ENCODE assay signal across 11 cellular contexts in genomic region chr12:122318607-122319311, GRCh38. TPM values are rescaled to one million over a fixed set of nuclear protein-coding genes. Genes with fewer than 3 reads are reported as not detected.
A peak's percentile ranks its signal among the peaks of the same experiment; 100 is the strongest.
DNase-seq lines count a peak whose midpoint lies in the region; ATAC-seq and TF ChIP-seq lines count a peak whose summit lies in the region.
"Had no signal": no experiment of that assay in that cellular context is flagged by ENCODE, and none has a peak within 500 bp of the region (broad histone marks: within the 10 kb centered on the region; RNA-seq: fewer than 3 reads in every experiment).

No MANE protein-coding gene starts in this region.

- no peaks in the 10 kb centered on the region for H3K4me1 ChIP-seq in CD8-positive, alpha-beta T cell (ENCODE audit: insufficient read depth, low read length)
- H3K4me1 ChIP-seq in gastroesophageal sphincter (peaks cover 0 to 19% (median 5%) of the 10 kb centered on the region in 3 donors), sigmoid colon (peaks cover 0 to 16% (median 11%) of the 10 kb centered on the region in 4 donors)

- CTCF ChIA-PET in CD8-positive, alpha-beta T cell (lab: Charles Lee): interaction anchor here (1.2 kb wide), 1 partner anchor 36 kb away, joined by 4 read pairs; no protein-coding TSS in a partner anchor

- H3K4me3 Mint-ChIP-seq in CD8-positive, alpha-beta T cell: no peak overlapping the region
- H3K4me3 Mint-ChIP-seq: nephron had no signal

- no peak for DNase-seq in CD8-positive, alpha-beta T cell
- DNase-seq in amniotic epithelial cell (ENCODE audit: low read depth) (peak; percentile 63), sigmoid colon (no peak), NCI-H524 treated with DMSO at 0.1 percent for 48 hours (lab: John Stamatoyannopoulos, UW) (no peak)
- no peak for DNase-seq in activated naive CD4-positive, alpha-beta T cell (lab: John Stamatoyannopoulos, UW)
- DNase-seq: DMS 273 treated with DMSO at 0.1 percent for 48 hours, NCI-H1436 treated with DMSO at 0.1 percent for 48 hours had no signal

- WGBS in gastroesophageal sphincter (ENCODE audit: low coverage in 1 of 2), 2 donors: 26 to 45% methylated on average over 3 of the region's 3 CpGs
- 85 to 86% methylated on average over 3 of the region's 3 CpGs for WGBS in sigmoid colon, 2 donors

- POLR2A ChIA-PET in CD8-positive, alpha-beta T cell (lab: Charles Lee): no interaction called here

- no peaks in the 10 kb centered on the region for H3K4me1 Mint-ChIP-seq in CD8-positive, alpha-beta T cell (ENCODE audit: low read depth)
- H3K4me1 Mint-ChIP-seq: nephron had no signal

- no peak overlapping the region for H3K4me3 ChIP-seq in CD8-positive, alpha-beta T cell (ENCODE audit: low read depth, low read length)
- H3K4me3 ChIP-seq in gastroesophageal sphincter (no peak overlapping the region), sigmoid colon (no peak overlapping the region)

- TF ChIP-seq CTCF in CD8-positive, alpha-beta T cell (IDR thresholded peaks at IDR 0.05): no peak
- TF ChIP-seq CTCF in gastroesophageal sphincter (IDR thresholded peaks at IDR 0.05) (no peak), sigmoid colon (IDR thresholded peaks at IDR 0.05) (no peak)

- peaks cover 28% of the 10 kb centered on the region for H3K36me3 ChIP-seq in CD8-positive, alpha-beta T cell (ENCODE audit: insufficient read depth, low read length)
- peaks cover 0 to 100% of the 10 kb centered on the region in 2 donors for H3K36me3 ChIP-seq in gastroesophageal sphincter
- peaks cover 27 to 100% (median 53%) of the 10 kb centered on the region in 4 donors for H3K36me3 ChIP-seq in sigmoid colon

- H3K27ac Mint-ChIP-seq in CD8-positive, alpha-beta T cell: peak overlapping the region; percentile 12
- H3K27ac Mint-ChIP-seq: nephron had no signal

- H3K27ac ChIP-seq in CD8-positive, alpha-beta T cell (ENCODE audit: low read depth, low read length): no peak overlapping the region
- H3K27ac ChIP-seq in gastroesophageal sphincter (peak overlapping the region in 3 of 4 donors; percentile 46 to 76 (median 67)), sigmoid colon (peak overlapping the region; percentile 56 to 68 (median 58))

- TF ChIP-seq POLR2A in gastroesophageal sphincter (IDR thresholded peaks at IDR 0.05) (no peak), sigmoid colon (IDR thresholded peaks at IDR 0.05) (no peak)

- TF ChIP-seq EP300 in gastroesophageal sphincter (IDR thresholded peaks at IDR 0.05): no peak
- no peak for TF ChIP-seq EP300 in sigmoid colon (IDR thresholded peaks at IDR 0.05)

- intact Hi-C loops in CD8-positive, alpha-beta T cell (cut with DNase I, micrococcal nuclease): no loop called here
- intact Hi-C loops in sigmoid colon (cut with DNase I): no loop called here

- no peaks in the 10 kb centered on the region for H3K9me3 ChIP-seq in CD8-positive, alpha-beta T cell (ENCODE audit: low read length)
- H3K9me3 ChIP-seq in gastroesophageal sphincter (no peaks in the 10 kb centered on the region), sigmoid colon (no peaks in the 10 kb centered on the region)

- H3K27me3 Mint-ChIP-seq in CD8-positive, alpha-beta T cell (ENCODE audit: low read depth): no peaks in the 10 kb centered on the region

- no peak for ATAC-seq in CD8-positive, alpha-beta T cell
- ATAC-seq in gastroesophageal sphincter (peak; percentile 96), GM18517 (IDR thresholded peaks at IDR 0.05; ENCODE audit: unreplicated experiment) (no peak)
- ATAC-seq in activated CD4-positive, CD25-positive, alpha-beta regulatory T cell treated with anti-CD3 and anti-CD28 coated beads, Interleukin-2, amount 50 U/mL, for 24 hours: no peak

- no peaks in the 10 kb centered on the region for H3K9me3 Mint-ChIP-seq in CD8-positive, alpha-beta T cell
- H3K9me3 Mint-ChIP-seq: nephron had no signal

- H3K36me3 Mint-ChIP-seq in CD8-positive, alpha-beta T cell: peaks cover 70% of the 10 kb centered on the region

- no peaks in the 10 kb centered on the region for H3K27me3 ChIP-seq in CD8-positive, alpha-beta T cell (ENCODE audit: insufficient read depth, low read length)
- H3K27me3 ChIP-seq in gastroesophageal sphincter: no peaks in the 10 kb centered on the region
- H3K27me3 ChIP-seq in sigmoid colon: no peaks in the 10 kb centered on the region

RNA-seq across cellular contexts. Expression of gene VPS33A, which starts 52.5 kb away (rescaled TPM):
- 10 to 100 TPM; 11.6 to 13.1 TPM for total RNA-seq in CD8-positive, alpha-beta T cell
- total RNA-seq in gastroesophageal sphincter: 10 to 100 TPM; 13.0 to 15.1 (median 13.6) TPM
- 10 to 100 TPM; 13.0 to 17.8 (median 16.4) TPM for total RNA-seq in sigmoid colon
- 10 to 100 TPM in 2 of 3 donors, 1 to 10 TPM in 1; 9.6 to 17.0 (median 10.6) TPM for polyA plus RNA-seq in sigmoid colon
